ENCODE assay signal across 11 cellular contexts in the genomic region with DNA sequence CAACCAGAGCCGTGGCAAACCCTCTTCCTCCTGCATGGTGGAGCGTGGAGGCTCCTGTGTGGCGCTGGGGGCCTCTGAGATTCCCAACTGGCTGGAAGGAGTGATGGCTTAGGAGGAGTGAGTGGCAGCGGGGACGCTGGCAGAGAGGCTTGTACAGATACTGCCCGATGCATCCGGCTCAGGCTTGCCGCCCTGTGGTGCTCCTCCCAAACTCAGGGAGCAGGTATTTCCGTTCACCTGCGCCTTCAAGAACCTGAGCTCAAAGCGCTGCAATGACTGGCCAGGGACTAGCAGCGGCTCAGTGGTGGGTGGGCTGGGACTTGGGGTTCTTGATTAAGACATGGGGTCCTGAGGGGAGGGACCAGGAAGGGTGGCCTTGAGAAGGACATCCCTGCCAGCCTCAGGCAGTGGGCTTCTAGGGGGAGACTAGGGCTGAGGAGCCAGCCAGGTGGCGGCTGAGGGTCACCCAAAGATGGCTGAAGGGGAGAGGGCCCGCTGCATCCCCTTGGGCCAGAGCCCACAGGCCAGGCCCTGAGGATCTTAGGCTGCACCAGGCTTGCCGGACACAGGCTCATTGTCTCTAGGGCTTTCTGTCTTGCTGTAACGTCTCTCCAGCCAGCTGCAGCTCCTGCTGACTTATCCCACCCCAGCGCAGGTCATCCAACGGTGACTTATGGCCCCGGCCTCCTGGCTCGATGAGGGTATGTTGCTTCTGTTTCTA. TPM values are rescaled to one million over a fixed set of nuclear protein-coding genes. Genes with fewer than 3 reads are reported as not detected.
DNase-seq lines count a peak whose midpoint lies in the region; ATAC-seq and TF ChIP-seq lines count a peak whose summit lies in the region.
"Had no signal": no experiment of that assay in that cellular context is flagged by ENCODE, and none has a peak within 500 bp of the region (broad histone marks: within the 10 kb centered on the region; RNA-seq: fewer than 3 reads in every experiment).

No MANE protein-coding gene starts in this region.

- ATAC-seq in activated CD8-positive, alpha-beta T cell treated with anti-CD3 and anti-CD28 coated beads, Interleukin-2, amount 10 ng/mL, durations not matched to agents 7 days and 5 days, result no peak

- no peak overlapping the region for H3K27ac Mint-ChIP-seq in activated CD8-positive, alpha-beta T cell treated with anti-CD3 and anti-CD28 coated beads, Interleukin-2, amount 10 ng/mL, durations not matched to agents 7 days and 5 days

- no peaks in the 10 kb centered on the region for H3K27me3 Mint-ChIP-seq in activated CD8-positive, alpha-beta T cell treated with anti-CD3 and anti-CD28 coated beads, Interleukin-2, amount 10 ng/mL, durations not matched to agents 7 days and 5 days (ENCODE audit: low read depth)

- POLR2A ChIA-PET in activated CD8-positive, alpha-beta T cell treated with anti-CD3 and anti-CD28 coated beads, Interleukin-2, amount 10 ng/mL, durations not matched to agents 7 days and 5 days (lab: Charles Lee), result no interaction called here

- H3K27ac ChIP-seq in 22Rv1 (peak overlapping the region; percentile 41), angular gyrus (ENCODE audit: low read depth, low read length) (peak overlapping the region; percentile 89)
- H3K27ac ChIP-seq: ascending aorta had no signal

- peak overlapping the region; percentile 32 for H3K4me3 ChIP-seq in GM12875 (ENCODE audit: low read depth, low read length)
- H3K4me3 ChIP-seq: ascending aorta had no signal

- CTCF ChIA-PET in activated CD8-positive, alpha-beta T cell treated with anti-CD3 and anti-CD28 coated beads, Interleukin-2, amount 10 ng/mL, durations not matched to agents 7 days and 5 days (lab: Charles Lee), result no interaction called here

- H3K9me3 Mint-ChIP-seq in activated CD8-positive, alpha-beta T cell treated with anti-CD3 and anti-CD28 coated beads, Interleukin-2, amount 10 ng/mL, durations not matched to agents 7 days and 5 days (ENCODE audit: insufficient read depth), result no peaks in the 10 kb centered on the region

- peaks cover 34% of the 10 kb centered on the region for H3K4me1 Mint-ChIP-seq in activated CD8-positive, alpha-beta T cell treated with anti-CD3 and anti-CD28 coated beads, Interleukin-2, amount 10 ng/mL, durations not matched to agents 7 days and 5 days (ENCODE audit: low read depth)

- H3K36me3 Mint-ChIP-seq in activated CD8-positive, alpha-beta T cell treated with anti-CD3 and anti-CD28 coated beads, Interleukin-2, amount 10 ng/mL, durations not matched to agents 7 days and 5 days (ENCODE audit: low read depth), result peaks cover 3% of the 10 kb centered on the region

- H3K4me3 Mint-ChIP-seq in activated CD8-positive, alpha-beta T cell treated with anti-CD3 and anti-CD28 coated beads, Interleukin-2, amount 10 ng/mL, durations not matched to agents 7 days and 5 days, result no peak overlapping the region

- no peak for TF ChIP-seq CTCF in 22Rv1 (IDR thresholded peaks at IDR 0.05)
- no peak for TF ChIP-seq CTCF in GM12875 (IDR thresholded peaks at IDR 0.05; ENCODE audit: borderline replicate concordance, insufficient read depth, low read depth, low read length)

- DNase-seq in midbrain (lab: John Stamatoyannopoulos, UW) (peak; percentile 52), occipital lobe (lab: John Stamatoyannopoulos, UW) (no peak), HUDEP-2 (lab: John Stamatoyannopoulos, UW; ENCODE audit: unreplicated experiment in 76 of 76) (no peak), DMS114 treated with DMSO at 0.1 percent for 48 hours (lab: John Stamatoyannopoulos, UW; ENCODE audit: unreplicated experiment) (no peak)
- no peak for DNase-seq in activated CD8-positive, alpha-beta T cell treated with anti-CD3 and anti-CD28 coated beads, Interleukin-2, amount 10 ng/mL, durations not matched to agents 7 days and 5 days
- DNase-seq: erythroblast; stimulated activated CD4-positive, alpha-beta T cell treated with anti-CD3 and anti-CD28 coated beads, Interleukin-15, amount 100 ng/mL, for 24 hours had no signal

RNA-seq across cellular contexts. Expression of a gene that starts 3.2 kb away (rescaled TPM):
- total RNA-seq in occipital lobe, result 10.6 TPM
- total RNA-seq in activated CD8-positive, alpha-beta T cell treated with anti-CD3 and anti-CD28 coated beads, Interleukin-2, amount 10 ng/mL, durations not matched to agents 7 days and 5 days, result 1 to 10 TPM; 6.7 to 7.7 TPM

RNA-seq across cellular contexts. Expression of a gene that starts 13.7 kb away (rescaled TPM):
- 26.8 TPM for total RNA-seq in occipital lobe
- total RNA-seq in activated CD8-positive, alpha-beta T cell treated with anti-CD3 and anti-CD28 coated beads, Interleukin-2, amount 10 ng/mL, durations not matched to agents 7 days and 5 days, result 10 to 100 TPM; 40.9 to 43.1 TPM

RNA-seq across cellular contexts. Expression of a gene that starts 40.9 kb away (rescaled TPM):
- total RNA-seq in occipital lobe, result 6.2 TPM
- total RNA-seq in activated CD8-positive, alpha-beta T cell treated with anti-CD3 and anti-CD28 coated beads, Interleukin-2, amount 10 ng/mL, durations not matched to agents 7 days and 5 days, result not detected

RNA-seq across cellular contexts. Expression of a gene that starts 58.9 kb away (rescaled TPM):
- total RNA-seq in occipital lobe, result 7.3 TPM
- total RNA-seq in activated CD8-positive, alpha-beta T cell treated with anti-CD3 and anti-CD28 coated beads, Interleukin-2, amount 10 ng/mL, durations not matched to agents 7 days and 5 days, result 1 to 10 TPM; 4.6 TPM

RNA-seq across cellular contexts. Expression of a gene that starts 59.1 kb away (rescaled TPM):
- 11.7 TPM for total RNA-seq in occipital lobe
- total RNA-seq in activated CD8-positive, alpha-beta T cell treated with anti-CD3 and anti-CD28 coated beads, Interleukin-2, amount 10 ng/mL, durations not matched to agents 7 days and 5 days, result 10 to 100 TPM; 21.0 to 21.4 TPM
